ENCODE assay signal across 1 cellular context in the genomic region with DNA sequence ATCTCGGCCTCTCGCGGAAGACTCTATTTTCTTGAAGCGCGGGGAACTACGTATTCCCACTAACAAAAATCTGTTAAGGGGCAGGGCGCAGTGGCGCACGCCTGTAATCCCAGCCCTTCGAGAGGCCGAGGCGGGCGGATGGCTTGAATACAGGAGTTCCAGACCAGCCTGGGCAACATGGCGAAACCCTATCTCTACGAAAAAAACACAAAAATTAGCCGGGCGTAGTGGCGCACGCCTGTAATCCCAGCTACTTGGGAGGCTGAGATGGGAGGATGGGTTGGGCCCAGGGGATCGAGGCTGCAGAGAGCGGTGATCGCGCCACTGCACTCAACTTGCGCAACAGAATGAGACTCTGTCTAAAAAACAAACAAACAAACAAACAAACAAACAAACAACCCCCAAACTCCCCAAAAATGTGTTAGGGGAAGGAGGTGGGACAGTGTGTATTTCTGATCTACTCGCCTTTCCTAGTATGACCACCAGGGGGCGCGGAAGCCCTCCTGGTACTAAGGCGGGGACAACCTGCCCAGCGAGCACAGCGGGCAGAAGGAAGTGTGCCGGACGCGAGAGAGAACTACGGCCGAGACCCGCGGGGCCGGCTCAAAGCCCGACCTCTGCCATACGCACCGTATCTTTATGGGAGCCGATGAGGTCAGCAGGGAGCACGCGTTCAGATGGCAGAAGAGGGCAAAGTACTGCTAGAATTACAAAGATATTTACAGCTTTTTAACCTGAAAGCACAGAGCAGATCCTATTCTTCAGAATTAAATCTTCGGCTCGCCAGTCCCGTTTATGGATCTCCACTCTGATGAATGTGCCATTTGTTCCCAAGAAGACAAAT.
TF ChIP-seq lines count a peak whose summit lies in the region.

No MANE protein-coding gene starts in this region.

TF ChIP-seq in H1, 55 proteins besides CTCF, POLR2A, EP300 and RAD21:
- TF ChIP-seq CREB1 (IDR thresholded peaks at IDR 0.05) (0 out of 2 replicates have a peak, but pooled peaks have one; percentile 13), RXRA (IDR thresholded peaks at IDR 0.05; ENCODE audit: insufficient read depth, low read depth, low read length) (no peak), RBBP5 (IDR thresholded peaks at IDR 0.05; ENCODE audit: borderline replicate concordance, low read depth, low read length) (peak; percentile 29), POLR2AphosphoS5 (IDR thresholded peaks at IDR 0.05; ENCODE audit: low read depth, low read length) (no peak), GABPA (IDR thresholded peaks at IDR 0.05; ENCODE audit: borderline replicate concordance, insufficient read depth, low read length) (no peak; the same call in 1 of the 2 replicates), SRF (IDR thresholded peaks at IDR 0.05; ENCODE audit: low read depth, low read length) (no peak), SUZ12 (IDR thresholded peaks at IDR 0.05; ENCODE audit: low read length) (no peak), CTBP2 (IDR thresholded peaks at IDR 0.05; ENCODE audit: borderline replicate concordance, insufficient read depth, insufficient read length, low read length) (no peak), POU5F1 (IDR thresholded peaks at IDR 0.05; ENCODE audit: low read depth, low read length) (no peak), HDAC6 (IDR thresholded peaks at IDR 0.05; ENCODE audit: low read depth, low read length) (no peak), TAF7 (optimal IDR thresholded peaks at IDR 0.05; ENCODE audit: borderline replicate concordance, low read depth, low read length) (no peak), RFX5 (IDR thresholded peaks at IDR 0.05; ENCODE audit: borderline replicate concordance, low read depth, low read length) (no peak), ASH2L (IDR thresholded peaks at IDR 0.05; ENCODE audit: low read length) (no peak), SP4 (IDR thresholded peaks at IDR 0.05; ENCODE audit: low read length) (no peak), KDM1A (IDR thresholded peaks at IDR 0.05; ENCODE audit: borderline replicate concordance, low read length) (no peak), GTF2F1 (IDR thresholded peaks at IDR 0.05; ENCODE audit: borderline replicate concordance, low read depth, low read length) (no peak), SP1 (IDR thresholded peaks at IDR 0.05; ENCODE audit: low read depth, low read length) (0 out of 2 replicates have a peak, but pooled peaks have one; percentile 41), CBX5 (IDR thresholded peaks at IDR 0.05; ENCODE audit: low read depth, low read length) (no peak), BCL11A (IDR thresholded peaks at IDR 0.05; ENCODE audit: low read depth in 2 of 2, low read length in 2 of 2) (no peak), PHF8 (conservative IDR thresholded peaks at IDR 0.05; ENCODE audit: low read depth, low read length) (0 out of 2 replicates have a peak, but pooled peaks have one; percentile 5), SIX5 (IDR thresholded peaks at IDR 0.05; ENCODE audit: low read depth, low read length) (no peak), JUND (IDR thresholded peaks at IDR 0.05; ENCODE audit: low read length) (no peak), NANOG (IDR thresholded peaks at IDR 0.05; ENCODE audit: insufficient read depth, low read depth, low read length, poor library complexity, severe bottlenecking) (no peak), EGR1 (IDR thresholded peaks at IDR 0.05; ENCODE audit: borderline replicate concordance, low read depth, low read length) (no peak), CHD2 (IDR thresholded peaks at IDR 0.05; ENCODE audit: low read length) (no peak), TBP (IDR thresholded peaks at IDR 0.05; ENCODE audit: low read depth, low read length) (no peak), EZH2 (IDR thresholded peaks at IDR 0.05; ENCODE audit: low read depth, low read length, severe bottlenecking) (no peak), MAX (IDR thresholded peaks at IDR 0.05) (peak; percentile 32; the same call in 1 of the 2 replicates), FOSL1 (IDR thresholded peaks at IDR 0.05; ENCODE audit: insufficient read depth, low read depth, low read length) (no peak), TEAD4 (IDR thresholded peaks at IDR 0.05; ENCODE audit: low read depth, low read length) (no peak), ATF3 (IDR thresholded peaks at IDR 0.05; ENCODE audit: insufficient read depth, low read depth, low read length) (no peak), ZNF274 (IDR thresholded peaks at IDR 0.05; ENCODE audit: borderline replicate concordance, extremely low read depth, low read length) (no peak), SAP30 (IDR thresholded peaks at IDR 0.05; ENCODE audit: insufficient read depth, insufficient replicate concordance, low read length) (no peak), RNF2 (IDR thresholded peaks at IDR 0.05; ENCODE audit: borderline replicate concordance, low read depth, low read length, missing control alignments, poor library complexity, severe bottlenecking) (no peak), SP2 (IDR thresholded peaks at IDR 0.05; ENCODE audit: low read length) (no peak), TAF1 (IDR thresholded peaks at IDR 0.05; ENCODE audit: low read depth, low read length) (peak; percentile 36; the same call in 1 of the 2 replicates), KDM4A (IDR thresholded peaks at IDR 0.05; ENCODE audit: low read depth, low read length, severe bottlenecking) (peak; percentile 8), KDM5A (IDR thresholded peaks at IDR 0.05; ENCODE audit: low read length) (no peak), E2F6 (IDR thresholded peaks at IDR 0.05) (no peak; the same call in 1 of the 2 replicates), CHD1 (IDR thresholded peaks at IDR 0.05; ENCODE audit: low read depth, low read length) (no peak), YY1 (IDR thresholded peaks at IDR 0.05; ENCODE audit: low read depth, low read length) (0 out of 2 replicates have a peak, but pooled peaks have one; percentile 22), NRF1 (IDR thresholded peaks at IDR 0.05; ENCODE audit: low read depth, low read length) (no peak), MAFK (IDR thresholded peaks at IDR 0.05; ENCODE audit: low read depth, low read length) (no peak), HDAC2 (IDR thresholded peaks at IDR 0.05; ENCODE audit: borderline replicate concordance in 1 of 2, low read depth in 2 of 2, low read length in 2 of 2) (no peak), TCF12 (IDR thresholded peaks at IDR 0.05; ENCODE audit: low read depth, low read length) (0 out of 2 replicates have a peak, but pooled peaks have one; percentile 26), JUN (IDR thresholded peaks at IDR 0.05; ENCODE audit: low read depth, low read length) (no peak), BRCA1 (IDR thresholded peaks at IDR 0.05; ENCODE audit: low read depth, low read length) (no peak), SIRT6 (IDR thresholded peaks at IDR 0.05; ENCODE audit: low read length) (no peak), BACH1 (IDR thresholded peaks at IDR 0.05; ENCODE audit: low read length) (no peak), CBX8 (IDR thresholded peaks at IDR 0.05; ENCODE audit: borderline replicate concordance, low read depth, low read length) (no peak), CEBPB (IDR thresholded peaks at IDR 0.05; ENCODE audit: low read depth, low read length) (no peak), SIN3A (conservative IDR thresholded peaks at IDR 0.05 in 1 of 2, IDR thresholded peaks at IDR 0.05 in 1 of 2; ENCODE audit: low read depth in 1 of 2, low read length in 2 of 2) (peak; percentile 49 to 50; a peak in 1 of 4 replicates)
- TF ChIP-seq, protein P1, sequence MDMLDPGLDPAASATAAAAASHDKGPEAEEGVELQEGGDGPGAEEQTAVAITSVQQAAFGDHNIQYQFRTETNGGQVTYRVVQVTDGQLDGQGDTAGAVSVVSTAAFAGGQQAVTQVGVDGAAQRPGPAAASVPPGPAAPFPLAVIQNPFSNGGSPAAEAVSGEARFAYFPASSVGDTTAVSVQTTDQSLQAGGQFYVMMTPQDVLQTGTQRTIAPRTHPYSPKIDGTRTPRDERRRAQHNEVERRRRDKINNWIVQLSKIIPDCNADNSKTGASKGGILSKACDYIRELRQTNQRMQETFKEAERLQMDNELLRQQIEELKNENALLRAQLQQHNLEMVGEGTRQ (IDR thresholded peaks at IDR 0.05; ENCODE audit: low read length), result no peak
- TF ChIP-seq, protein P2, sequence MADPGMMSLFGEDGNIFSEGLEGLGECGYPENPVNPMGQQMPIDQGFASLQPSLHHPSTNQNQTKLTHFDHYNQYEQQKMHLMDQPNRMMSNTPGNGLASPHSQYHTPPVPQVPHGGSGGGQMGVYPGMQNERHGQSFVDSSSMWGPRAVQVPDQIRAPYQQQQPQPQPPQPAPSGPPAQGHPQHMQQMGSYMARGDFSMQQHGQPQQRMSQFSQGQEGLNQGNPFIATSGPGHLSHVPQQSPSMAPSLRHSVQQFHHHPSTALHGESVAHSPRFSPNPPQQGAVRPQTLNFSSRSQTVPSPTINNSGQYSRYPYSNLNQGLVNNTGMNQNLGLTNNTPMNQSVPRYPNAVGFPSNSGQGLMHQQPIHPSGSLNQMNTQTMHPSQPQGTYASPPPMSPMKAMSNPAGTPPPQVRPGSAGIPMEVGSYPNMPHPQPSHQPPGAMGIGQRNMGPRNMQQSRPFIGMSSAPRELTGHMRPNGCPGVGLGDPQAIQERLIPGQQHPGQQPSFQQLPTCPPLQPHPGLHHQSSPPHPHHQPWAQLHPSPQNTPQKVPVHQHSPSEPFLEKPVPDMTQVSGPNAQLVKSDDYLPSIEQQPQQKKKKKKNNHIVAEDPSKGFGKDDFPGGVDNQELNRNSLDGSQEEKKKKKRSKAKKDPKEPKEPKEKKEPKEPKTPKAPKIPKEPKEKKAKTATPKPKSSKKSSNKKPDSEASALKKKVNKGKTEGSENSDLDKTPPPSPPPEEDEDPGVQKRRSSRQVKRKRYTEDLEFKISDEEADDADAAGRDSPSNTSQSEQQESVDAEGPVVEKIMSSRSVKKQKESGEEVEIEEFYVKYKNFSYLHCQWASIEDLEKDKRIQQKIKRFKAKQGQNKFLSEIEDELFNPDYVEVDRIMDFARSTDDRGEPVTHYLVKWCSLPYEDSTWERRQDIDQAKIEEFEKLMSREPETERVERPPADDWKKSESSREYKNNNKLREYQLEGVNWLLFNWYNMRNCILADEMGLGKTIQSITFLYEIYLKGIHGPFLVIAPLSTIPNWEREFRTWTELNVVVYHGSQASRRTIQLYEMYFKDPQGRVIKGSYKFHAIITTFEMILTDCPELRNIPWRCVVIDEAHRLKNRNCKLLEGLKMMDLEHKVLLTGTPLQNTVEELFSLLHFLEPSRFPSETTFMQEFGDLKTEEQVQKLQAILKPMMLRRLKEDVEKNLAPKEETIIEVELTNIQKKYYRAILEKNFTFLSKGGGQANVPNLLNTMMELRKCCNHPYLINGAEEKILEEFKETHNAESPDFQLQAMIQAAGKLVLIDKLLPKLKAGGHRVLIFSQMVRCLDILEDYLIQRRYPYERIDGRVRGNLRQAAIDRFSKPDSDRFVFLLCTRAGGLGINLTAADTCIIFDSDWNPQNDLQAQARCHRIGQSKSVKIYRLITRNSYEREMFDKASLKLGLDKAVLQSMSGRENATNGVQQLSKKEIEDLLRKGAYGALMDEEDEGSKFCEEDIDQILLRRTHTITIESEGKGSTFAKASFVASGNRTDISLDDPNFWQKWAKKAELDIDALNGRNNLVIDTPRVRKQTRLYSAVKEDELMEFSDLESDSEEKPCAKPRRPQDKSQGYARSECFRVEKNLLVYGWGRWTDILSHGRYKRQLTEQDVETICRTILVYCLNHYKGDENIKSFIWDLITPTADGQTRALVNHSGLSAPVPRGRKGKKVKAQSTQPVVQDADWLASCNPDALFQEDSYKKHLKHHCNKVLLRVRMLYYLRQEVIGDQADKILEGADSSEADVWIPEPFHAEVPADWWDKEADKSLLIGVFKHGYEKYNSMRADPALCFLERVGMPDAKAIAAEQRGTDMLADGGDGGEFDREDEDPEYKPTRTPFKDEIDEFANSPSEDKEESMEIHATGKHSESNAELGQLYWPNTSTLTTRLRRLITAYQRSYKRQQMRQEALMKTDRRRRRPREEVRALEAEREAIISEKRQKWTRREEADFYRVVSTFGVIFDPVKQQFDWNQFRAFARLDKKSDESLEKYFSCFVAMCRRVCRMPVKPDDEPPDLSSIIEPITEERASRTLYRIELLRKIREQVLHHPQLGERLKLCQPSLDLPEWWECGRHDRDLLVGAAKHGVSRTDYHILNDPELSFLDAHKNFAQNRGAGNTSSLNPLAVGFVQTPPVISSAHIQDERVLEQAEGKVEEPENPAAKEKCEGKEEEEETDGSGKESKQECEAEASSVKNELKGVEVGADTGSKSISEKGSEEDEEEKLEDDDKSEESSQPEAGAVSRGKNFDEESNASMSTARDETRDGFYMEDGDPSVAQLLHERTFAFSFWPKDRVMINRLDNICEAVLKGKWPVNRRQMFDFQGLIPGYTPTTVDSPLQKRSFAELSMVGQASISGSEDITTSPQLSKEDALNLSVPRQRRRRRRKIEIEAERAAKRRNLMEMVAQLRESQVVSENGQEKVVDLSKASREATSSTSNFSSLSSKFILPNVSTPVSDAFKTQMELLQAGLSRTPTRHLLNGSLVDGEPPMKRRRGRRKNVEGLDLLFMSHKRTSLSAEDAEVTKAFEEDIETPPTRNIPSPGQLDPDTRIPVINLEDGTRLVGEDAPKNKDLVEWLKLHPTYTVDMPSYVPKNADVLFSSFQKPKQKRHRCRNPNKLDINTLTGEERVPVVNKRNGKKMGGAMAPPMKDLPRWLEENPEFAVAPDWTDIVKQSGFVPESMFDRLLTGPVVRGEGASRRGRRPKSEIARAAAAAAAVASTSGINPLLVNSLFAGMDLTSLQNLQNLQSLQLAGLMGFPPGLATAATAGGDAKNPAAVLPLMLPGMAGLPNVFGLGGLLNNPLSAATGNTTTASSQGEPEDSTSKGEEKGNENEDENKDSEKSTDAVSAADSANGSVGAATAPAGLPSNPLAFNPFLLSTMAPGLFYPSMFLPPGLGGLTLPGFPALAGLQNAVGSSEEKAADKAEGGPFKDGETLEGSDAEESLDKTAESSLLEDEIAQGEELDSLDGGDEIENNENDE (IDR thresholded peaks at IDR 0.05; ENCODE audit: insufficient replicate concordance, low read length), result no peak
- TF ChIP-seq, protein P3, sequence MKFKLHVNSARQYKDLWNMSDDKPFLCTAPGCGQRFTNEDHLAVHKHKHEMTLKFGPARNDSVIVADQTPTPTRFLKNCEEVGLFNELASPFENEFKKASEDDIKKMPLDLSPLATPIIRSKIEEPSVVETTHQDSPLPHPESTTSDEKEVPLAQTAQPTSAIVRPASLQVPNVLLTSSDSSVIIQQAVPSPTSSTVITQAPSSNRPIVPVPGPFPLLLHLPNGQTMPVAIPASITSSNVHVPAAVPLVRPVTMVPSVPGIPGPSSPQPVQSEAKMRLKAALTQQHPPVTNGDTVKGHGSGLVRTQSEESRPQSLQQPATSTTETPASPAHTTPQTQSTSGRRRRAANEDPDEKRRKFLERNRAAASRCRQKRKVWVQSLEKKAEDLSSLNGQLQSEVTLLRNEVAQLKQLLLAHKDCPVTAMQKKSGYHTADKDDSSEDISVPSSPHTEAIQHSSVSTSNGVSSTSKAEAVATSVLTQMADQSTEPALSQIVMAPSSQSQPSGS (IDR thresholded peaks at IDR 0.05; ENCODE audit: low read length), result no peak; the same call in 1 of the 2 replicates
